Comparison of ENCODE assay signal across 8 cellular contexts in genomic region chr1:154973344-154974085, GRCh38. TPM values are rescaled to one million over a fixed set of nuclear protein-coding genes. Genes with fewer than 3 reads are reported as not detected.
DNase-seq lines count a peak whose midpoint lies in the region; ATAC-seq and TF ChIP-seq lines count a peak whose summit lies in the region.

No MANE protein-coding gene starts in this region.

- H3K27ac ChIP-seq in IMR-90 (ENCODE audit: insufficient read depth, low read length) (peak overlapping the region; percentile 89), OCI-LY7 (ENCODE audit: low read depth, low read length, poor library complexity, severe bottlenecking) (peak overlapping the region; percentile 89)

- H3K4me3 ChIP-seq in IMR-90 (ENCODE audit: insufficient read depth, low read depth, low read length) (peak overlapping the region; percentile 53), OCI-LY7 (ENCODE audit: low read depth, low read length, poor library complexity, severe bottlenecking) (peak overlapping the region; percentile 83), epithelial cell of proximal tubule (ENCODE audit: low read depth, low read length) (peak overlapping the region; percentile 80), mononuclear cell (ENCODE audit: low read length) (peak overlapping the region; percentile 81)

- peak overlapping the region; percentile 100 for H3K14ac ChIP-seq in IMR-90 (replicated peaks; ENCODE audit: low read depth, low read length)

- peak; percentile 87 for TF ChIP-seq POLR2A in IMR-90 (IDR thresholded peaks at IDR 0.05; ENCODE audit: low read depth, low read length)

- TSS peak; percentile 67 for BruUV-seq in IMR-90 (replicated peaks; lab: Mats Ljungman, UMichigan)
- BruUV-seq in OCI-LY7 (replicated peaks; lab: Mats Ljungman, UMichigan), result TSS peak; percentile 73

- 0% methylated on average over 14 of the region's 35 CpGs; no CpG with 5 or more reads in 1 of the 2 experiments for WGBS in IMR-90 (ENCODE audit: extremely low coverage in 2 of 2, insufficient read length in 1 of 2), 2 experiments

- H4K20me1 ChIP-seq in IMR-90 (ENCODE audit: insufficient read depth, low read length) (peaks cover 13% of the 10 kb centered on the region), OCI-LY7 (ENCODE audit: insufficient read depth, low read length) (peaks cover 15% of the 10 kb centered on the region; the same call in 1 of the 2 replicates)

- TF ChIP-seq RAD21 in IMR-90 (IDR thresholded peaks at IDR 0.05; ENCODE audit: low read length), result 0 out of 2 replicates have a peak, but pooled peaks have one; percentile 2

- peaks cover 72% of the 10 kb centered on the region for H3K79me2 ChIP-seq in OCI-LY7 (ENCODE audit: insufficient read depth, low read depth, low read length)

- peak overlapping the region; percentile 98 for H2BK120ac ChIP-seq in IMR-90 (ENCODE audit: low read depth, low read length)

- peak overlapping the region; percentile 99 for H2AK5ac ChIP-seq in IMR-90 (ENCODE audit: low read depth, low read length)

- peak overlapping the region; percentile 76 for H4K5ac ChIP-seq in IMR-90 (ENCODE audit: low read depth, low read length)

- in situ Hi-C loops in GM13976 (cut with MboI; ENCODE audit: low sequenced_read_pairs, unreplicated experiment), result no loop called here
- in situ Hi-C loops in IMR-90 (cut with MboI; ENCODE audit: low sequenced_read_pairs), result no loop called here

- dilution Hi-C loops in IMR-90 (cut with HindIII; ENCODE audit: low sequenced_read_pairs, unreplicated experiment), result no loop called here

- H3K4me1 ChIP-seq in IMR-90 (ENCODE audit: control insufficient read depth, insufficient read depth, low read length) (peaks cover 13% of the 10 kb centered on the region), OCI-LY7 (ENCODE audit: insufficient read depth, low read length, poor library complexity, severe bottlenecking) (peaks cover 52% of the 10 kb centered on the region), mononuclear cell (ENCODE audit: insufficient read depth, low read length) (peaks cover 55% of the 10 kb centered on the region)

- H2BK15ac ChIP-seq in IMR-90 (ENCODE audit: low read depth, low read length), result peak overlapping the region; percentile 98

- H3K27me3 ChIP-seq in IMR-90 (ENCODE audit: control insufficient read depth, insufficient read depth, low read length) (no peaks in the 10 kb centered on the region), mononuclear cell (ENCODE audit: insufficient read depth, low read length) (no peaks in the 10 kb centered on the region)

- H3K36me3 ChIP-seq in IMR-90 (ENCODE audit: control insufficient read depth, insufficient read depth, low read length), result no peaks in the 10 kb centered on the region; the same call in 1 of the 2 replicates
- peaks cover 52% of the 10 kb centered on the region for H3K36me3 ChIP-seq in OCI-LY7 (ENCODE audit: insufficient read depth, low read length)

- TF ChIP-seq CTCF in GM13976 (IDR thresholded peaks at IDR 0.05; ENCODE audit: borderline replicate concordance, control extremely low read depth, extremely low read depth, insufficient read depth, missing control alignments) (peak; percentile 12), IMR-90 (conservative IDR thresholded peaks at IDR 0.05; ENCODE audit: low read depth, low read length) (no peak), OCI-LY7 (conservative IDR thresholded peaks at IDR 0.05; ENCODE audit: low read length) (peak; percentile 37; the same call in 1 of the 2 replicates), epithelial cell of proximal tubule (conservative IDR thresholded peaks at IDR 0.05; ENCODE audit: low read depth, low read length) (peak; percentile 29)

- peak overlapping the region; percentile 97 for H2BK5ac ChIP-seq in IMR-90 (ENCODE audit: low read depth, low read length, poor library complexity, severe bottlenecking)

- no peaks in the 10 kb centered on the region for H3K9me2 ChIP-seq in OCI-LY7 (ENCODE audit: insufficient read depth, low read length)

- ATAC-seq in IMR-90 (ENCODE audit: low read depth), result peak; percentile 15
- ATAC-seq in HG03520 (IDR thresholded peaks at IDR 0.05; ENCODE audit: unreplicated experiment), result no peak

- H3K9ac ChIP-seq in IMR-90 (ENCODE audit: low read depth, low read length), result peak overlapping the region; percentile 87

- POLR2A ChIA-PET in IMR-90 (lab: Charles Lee; ENCODE audit: unreplicated experiment), result interaction anchor here (1.0 to 1.9 kb wide), 3 partner anchors 10 to 20 kb away, joined by 3 to 10 read pairs (median 5); partner anchors contain the start of genes FLAD1, LENEP and PYGO2
- POLR2A ChIA-PET in OCI-LY7 (lab: Charles Lee), result interaction anchor here (0.6 to 1.7 kb wide), 8 partner anchors 16 to 339 kb away, joined by 3 to 6 read pairs (median 4); partner anchors contain the start of genes EFNA4, KCNN3, LENEP and PBXIP1

- peak overlapping the region; percentile 76 for H3K18ac ChIP-seq in IMR-90 (ENCODE audit: low read depth, low read length)

- peak overlapping the region; percentile 68; the same call in 1 of the 2 replicates for H2BK20ac ChIP-seq in IMR-90 (ENCODE audit: low read depth, low read length)

- H2AFZ ChIP-seq in IMR-90 (replicated peaks; ENCODE audit: low read length, poor library complexity) (peak overlapping the region; percentile 63), OCI-LY7 (ENCODE audit: low read length) (peak overlapping the region; percentile 20; the same call in 1 of the 2 replicates)

- peak overlapping the region; percentile 100 for H3K23ac ChIP-seq in IMR-90 (ENCODE audit: low read depth, low read length)

- DNase-seq in GM13976 (ENCODE audit: low spot score) (peak; percentile 89), IMR-90 (peak; percentile 97), OCI-LY7 (ENCODE audit: low spot score) (peak; percentile 94), activated T-cell treated with anti-CD3 and anti-CD28 coated beads for 24 hours (ENCODE audit: low read depth) (peak; percentile 87), epithelial cell of proximal tubule (ENCODE audit: low read depth) (peak; percentile 77)
- peak; percentile 74 to 82 for DNase-seq in stimulated activated CD8-positive, alpha-beta memory T cell treated with anti-CD3 and anti-CD28 coated beads, Interleukin-2, amount 100 ng/mL, for 1 hour (ENCODE audit: low read depth in 2 of 2)

- H3K9me1 ChIP-seq in IMR-90 (ENCODE audit: insufficient read depth, low read length), result peaks cover 7% of the 10 kb centered on the region

- peak overlapping the region; percentile 100 for H2AK9ac ChIP-seq in IMR-90 (replicated peaks; ENCODE audit: low read depth, low read length, poor library complexity)

- CTCF ChIA-PET in IMR-90 (lab: Yijun Ruan, JAX), result interaction anchor here (0.6 to 1.1 kb wide), 7 partner anchors 12 to 710 kb away, joined by 3 to 4 read pairs (median 3); partner anchors contain the start of genes LENEP, PBXIP1 and PYGO2
- CTCF ChIA-PET in OCI-LY7 (lab: Charles Lee; ENCODE audit: unreplicated experiment), result no interaction called here

- peak overlapping the region; percentile 99 for H3K4ac ChIP-seq in IMR-90 (ENCODE audit: low read depth, low read length)

- intact Hi-C loops in IMR-90 (cut with micrococcal nuclease) (loop anchor here (1.0 to 10.0 kb wide), 2 partner anchors 22 to 201 kb away; partner anchors contain the start of genes KRTCAP2 and TRIM46), OCI-LY7 (cut with micrococcal nuclease; ENCODE audit: unreplicated experiment) (loop anchor here (1.0 kb wide), 2 partner anchors 12 to 26 kb away; partner anchors contain the start of gene PYGO2)

- H3K4me2 ChIP-seq in IMR-90 (ENCODE audit: low read depth, low read length) (peak overlapping the region; percentile 83), OCI-LY7 (ENCODE audit: low read length) (peak overlapping the region; percentile 86)

- peaks cover 6 to 50% of the 10 kb centered on the region in 2 experiments for H3K79me1 ChIP-seq in IMR-90 (ENCODE audit: low read depth in 1 of 2, low read length in 2 of 2)

- peak overlapping the region; percentile 100 for H3K56ac ChIP-seq in IMR-90 (ENCODE audit: extremely low read depth, insufficient read depth, low read length)

- H3K9me3 ChIP-seq in IMR-90 (ENCODE audit: control insufficient read depth, insufficient read depth, low read length) (no peaks in the 10 kb centered on the region), OCI-LY7 (ENCODE audit: low read length) (no peaks in the 10 kb centered on the region), mononuclear cell (ENCODE audit: low read depth, low read length) (no peaks in the 10 kb centered on the region)

- H4K8ac ChIP-seq in IMR-90 (ENCODE audit: low read depth in 2 of 2, low read length in 2 of 2), result peak overlapping the region; percentile 95 to 99

- H4K91ac ChIP-seq in IMR-90 (ENCODE audit: insufficient read depth, low read depth, low read length), result peak overlapping the region; percentile 99

RNA-seq across cellular contexts. Expression of gene CKS1B, which starts 1.0 kb away (rescaled TPM):
- total RNA-seq in IMR-90 (2012; rRNA removed) (129 and 140 TPM in 2 replicates), OCI-LY7 (2022) (230 and 260 TPM in 2 replicates), epithelial cell of proximal tubule (289 and 358 TPM in 2 replicates), mononuclear cell (5.9 TPM)
- polyA plus RNA-seq in IMR-90 (2012; rRNA removed), result 195 and 272 TPM in 2 replicates
- 48.5 and 174 TPM in 2 replicates for polyA plus RNA-seq in IMR-90 (2012; cell fraction: cytosol; rRNA removed)
- polyA plus RNA-seq in IMR-90 (2012; cell fraction: nucleus; rRNA removed; ENCODE audit: low replicate concordance), result 12.1 and 45.9 TPM in 2 replicates
- total RNA-seq in OCI-LY7 (2014; rRNA removed; shearing (Covaris generic)), result 149 and 204 TPM in 2 replicates

RNA-seq across cellular contexts. Expression of gene SHC1, which starts 3.0 kb away (rescaled TPM):
- total RNA-seq in IMR-90 (2012; rRNA removed) (291 and 355 TPM in 2 replicates), OCI-LY7 (2022) (77.4 and 84.0 TPM in 2 replicates), epithelial cell of proximal tubule (131 and 155 TPM in 2 replicates), mononuclear cell (22.2 TPM)
- 337 and 352 TPM in 2 replicates for polyA plus RNA-seq in IMR-90 (2012; rRNA removed)
- 216 and 285 TPM in 2 replicates for polyA plus RNA-seq in IMR-90 (2012; cell fraction: cytosol; rRNA removed)
- polyA plus RNA-seq in IMR-90 (2012; cell fraction: nucleus; rRNA removed; ENCODE audit: low replicate concordance), result 1,266 and 1,683 TPM in 2 replicates
- total RNA-seq in OCI-LY7 (2014; rRNA removed; shearing (Covaris generic)), result 31.4 and 37.6 TPM in 2 replicates

RNA-seq across cellular contexts. Expression of gene FLAD1, which starts 9.6 kb away (rescaled TPM):
- total RNA-seq in IMR-90 (2012; rRNA removed) (19.7 and 26.3 TPM in 2 replicates), OCI-LY7 (2022) (57.0 and 57.9 TPM in 2 replicates), epithelial cell of proximal tubule (41.9 and 67.5 TPM in 2 replicates), mononuclear cell (11.3 TPM)
- 37.3 and 39.9 TPM in 2 replicates for polyA plus RNA-seq in IMR-90 (2012; rRNA removed)
- 25.2 and 28.5 TPM in 2 replicates for polyA plus RNA-seq in IMR-90 (2012; cell fraction: cytosol; rRNA removed)
- 46.1 and 80.6 TPM in 2 replicates for polyA plus RNA-seq in IMR-90 (2012; cell fraction: nucleus; rRNA removed; ENCODE audit: low replicate concordance)
- 52.7 and 55.7 TPM in 2 replicates for total RNA-seq in OCI-LY7 (2014; rRNA removed; shearing (Covaris generic))

RNA-seq across cellular contexts. Expression of gene PYGO2, which starts 11.9 kb away (rescaled TPM):
- total RNA-seq in IMR-90 (2012; rRNA removed), result 5.3 and 5.4 TPM in 2 replicates
- 12.3 and 14.8 TPM in 2 replicates for polyA plus RNA-seq in IMR-90 (2012; rRNA removed)
- 7.8 and 8.6 TPM in 2 replicates for polyA plus RNA-seq in IMR-90 (2012; cell fraction: cytosol; rRNA removed)
- polyA plus RNA-seq in IMR-90 (2012; cell fraction: nucleus; rRNA removed; ENCODE audit: low replicate concordance), result 28.6 and 31.8 TPM in 2 replicates
- 36.5 and 44.3 TPM in 2 replicates for total RNA-seq in OCI-LY7 (2014; rRNA removed; shearing (Covaris generic))
- total RNA-seq in OCI-LY7 (2022), result 47.3 and 53.1 TPM in 2 replicates
- 16.0 and 23.7 TPM in 2 replicates for total RNA-seq in epithelial cell of proximal tubule
- total RNA-seq in mononuclear cell, result 13.4 TPM

RNA-seq across cellular contexts. Expression of gene PBXIP1, which starts 17.6 kb away (rescaled TPM):
- total RNA-seq in IMR-90 (2012; rRNA removed), result 24.2 and 28.3 TPM in 2 replicates
- 40.5 and 44.2 TPM in 2 replicates for polyA plus RNA-seq in IMR-90 (2012; rRNA removed)
- 36.1 and 53.6 TPM in 2 replicates for polyA plus RNA-seq in IMR-90 (2012; cell fraction: cytosol; rRNA removed)
- polyA plus RNA-seq in IMR-90 (2012; cell fraction: nucleus; rRNA removed; ENCODE audit: low replicate concordance), result 41.6 and 43.1 TPM in 2 replicates
- 23.8 and 26.6 TPM in 2 replicates for total RNA-seq in OCI-LY7 (2014; rRNA removed; shearing (Covaris generic))
- 37.7 and 39.8 TPM in 2 replicates for total RNA-seq in OCI-LY7 (2022)
- 23.4 and 49.6 TPM in 2 replicates for total RNA-seq in epithelial cell of proximal tubule
- total RNA-seq in mononuclear cell, result 125 TPM

Comparison
In these comparisons a context has a peak if more than half of its experiments do, and no peak if none do; other contexts are left out.
1. RNA of gene CKS1B, which starts 1.0 kb away (total RNA-seq): 289 to 358 TPM in epithelial cell of proximal tubule, 149 to 260 TPM in OCI-LY7 and 129 to 140 TPM in IMR-90; 5.9 TPM in mononuclear cell (single experiment); every median in the first group is over 10 times any median in the second.
2. Peak in every context shown above with its lines, with median percentiles within 50 percentile points of each other: DNase-seq and H3K4me3 ChIP-seq.